Comparison of ENCODE assay signal across 1 cellular context in the genomic region with DNA sequence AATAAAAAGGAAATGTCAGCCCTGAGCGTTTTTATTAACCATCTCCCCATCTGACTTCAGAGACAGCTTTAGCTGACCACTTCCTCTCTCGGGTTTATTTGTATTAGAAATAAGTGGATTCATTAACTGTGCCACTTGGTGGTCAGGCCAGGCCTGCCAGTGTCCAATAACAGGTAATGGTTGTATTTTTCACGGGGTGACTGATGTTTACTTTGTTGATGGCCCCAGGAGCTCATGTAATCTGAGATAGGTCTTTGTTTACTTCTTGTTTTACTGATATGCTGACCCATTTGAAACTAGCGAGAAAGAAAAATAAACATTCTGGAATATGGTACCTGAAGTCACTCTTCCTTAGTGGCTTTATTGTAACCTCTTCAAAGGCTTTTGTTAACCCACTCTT.
TF ChIP-seq lines count a peak whose summit lies in the region.

No MANE protein-coding gene starts in this region.

TF ChIP-seq in HCT116, 20 proteins besides CTCF, POLR2A, EP300 and RAD21 (continued from another document):
- TF ChIP-seq JUND (IDR thresholded peaks at IDR 0.05) (no peak), SIN3A (IDR thresholded peaks at IDR 0.05; ENCODE audit: low read depth) (no peak), ZNF274 (IDR thresholded peaks at IDR 0.05; ENCODE audit: low read depth, low read length) (no peak), EZH2phosphoT487 (IDR thresholded peaks at IDR 0.05; ENCODE audit: borderline replicate concordance) (no peak), TCF7L2 (IDR thresholded peaks at IDR 0.05; ENCODE audit: borderline replicate concordance, extremely low read depth, insufficient read depth, insufficient read length) (no peak), ATF3 (IDR thresholded peaks at IDR 0.05) (no peak), POLR2AphosphoS5 (IDR thresholded peaks at IDR 0.05; ENCODE audit: low read depth, low read length) (no peak), CEBPB (IDR thresholded peaks at IDR 0.05; ENCODE audit: low read depth) (no peak), EZH2 (IDR thresholded peaks at IDR 0.05) (no peak)
